In the genomic region with DNA sequence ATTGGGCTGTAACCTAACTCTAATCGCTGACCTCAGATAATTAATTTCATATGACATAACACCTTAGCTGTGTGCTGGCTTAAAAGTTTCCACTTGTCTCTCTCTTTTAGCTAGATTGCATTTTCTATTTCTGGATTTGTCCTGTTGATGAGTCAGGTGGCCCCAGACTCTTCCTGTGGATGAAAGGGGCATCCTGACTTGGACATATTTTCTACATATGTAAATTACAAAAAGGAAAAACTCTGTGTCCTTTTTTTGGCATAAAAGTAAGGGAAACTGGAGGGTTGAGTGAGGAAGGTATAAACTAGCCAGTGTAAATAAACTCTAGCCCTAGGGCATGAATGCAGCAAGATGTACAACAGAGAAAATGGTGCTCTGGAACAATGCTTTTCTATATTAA, we compare ENCODE assay signal across 32 cellular contexts. TPM values are rescaled to one million over a fixed set of nuclear protein-coding genes. Genes with fewer than 3 reads are reported as not detected.
DNase-seq lines count a peak whose midpoint lies in the region; ATAC-seq and TF ChIP-seq lines count a peak whose summit lies in the region.
"Had no signal": no experiment of that assay in that cellular context is flagged by ENCODE, and none has a peak within 500 bp of the region (broad histone marks: within the 10 kb centered on the region; RNA-seq: fewer than 3 reads in every experiment).

No MANE protein-coding gene starts in this region.

- H3K36me3 ChIP-seq in gastroesophageal sphincter (no peaks in the 10 kb centered on the region), spleen (no peaks in the 10 kb centered on the region)
- H3K36me3 ChIP-seq: BE2C, upper lobe of right lung had no signal

- WGBS in gastroesophageal sphincter (ENCODE audit: low coverage in 1 of 2), 2 donors: 42 to 53% methylated on average over 1 of the region's 1 CpG
- 63 to 87% (median 75%) methylated on average over 1 of the region's 1 CpG for WGBS in spleen, 5 donors

- H3K4me3 Mint-ChIP-seq in nephron progenitor cell: no peak overlapping the region
- H3K4me3 Mint-ChIP-seq: activated CD4-positive, alpha-beta T cell treated with anti-CD3 and anti-CD28 coated beads, Interleukin-2, amount 10 ng/mL, durations not matched to agents 7 days and 5 days; activated T-helper 1 cell treated with anti-CD3 and anti-CD28 coated beads, Interleukin-12 subunit alpha, Interleukin-12 subunit beta, Interleukin-2, Interleukin-4 antibody, amounts not matched to agents 30 ng/mL and 10 ng/mL and 1 ng/mL, durations not matched to agents 14 hours and 24 hours and 36 hours; GM23338; immature natural killer cell; nephron; stimulated activated effector memory CD8-positive, alpha-beta T cell treated with anti-CD3 and anti-CD28 coated beads, Interleukin-12 subunit alpha, Interleukin-12 subunit beta, amount 100 ng/mL, for 72 hours had no signal

- H3K9me3 ChIP-seq in gastroesophageal sphincter (no peaks in the 10 kb centered on the region), spleen (no peaks in the 10 kb centered on the region)
- H3K9me3 ChIP-seq: BE2C, upper lobe of right lung had no signal

- no peaks in the 10 kb centered on the region for H3K9me3 Mint-ChIP-seq in nephron progenitor cell
- H3K9me3 Mint-ChIP-seq: activated CD4-positive, alpha-beta T cell treated with anti-CD3 and anti-CD28 coated beads, Interleukin-2, amount 10 ng/mL, durations not matched to agents 7 days and 5 days; activated T-helper 1 cell treated with anti-CD3 and anti-CD28 coated beads, Interleukin-12 subunit alpha, Interleukin-12 subunit beta, Interleukin-2, Interleukin-4 antibody, amounts not matched to agents 30 ng/mL and 10 ng/mL and 1 ng/mL, durations not matched to agents 14 hours and 24 hours and 36 hours; GM23338; immature natural killer cell; nephron; stimulated activated effector memory CD8-positive, alpha-beta T cell treated with anti-CD3 and anti-CD28 coated beads, Interleukin-12 subunit alpha, Interleukin-12 subunit beta, amount 100 ng/mL, for 72 hours had no signal

- peak overlapping the region in 2 of 4 donors; percentile 35 to 50 for H3K27ac ChIP-seq in gastroesophageal sphincter
- H3K27ac ChIP-seq in spleen: peak overlapping the region in 1 of 8 donors; percentile 21
- H3K27ac ChIP-seq: dorsolateral prefrontal cortex, upper lobe of right lung had no signal

- intact Hi-C loops in spleen (cut with DNase I; ENCODE audit: low total_unique reads): no loop called here

- no peaks in the 10 kb centered on the region for H3K27me3 Mint-ChIP-seq in nephron progenitor cell (ENCODE audit: low read depth, poor library complexity)
- H3K27me3 Mint-ChIP-seq: activated CD4-positive, alpha-beta T cell treated with anti-CD3 and anti-CD28 coated beads, Interleukin-2, amount 10 ng/mL, durations not matched to agents 7 days and 5 days had no signal

- no peaks in the 10 kb centered on the region for H3K36me3 Mint-ChIP-seq in nephron progenitor cell (ENCODE audit: low read depth)
- H3K36me3 Mint-ChIP-seq: immature natural killer cell; stimulated activated effector memory CD8-positive, alpha-beta T cell treated with anti-CD3 and anti-CD28 coated beads, Interleukin-12 subunit alpha, Interleukin-12 subunit beta, amount 100 ng/mL, for 72 hours had no signal

- DNase-seq in EH (ENCODE audit: low read depth): peak; percentile 58
- peak; percentile 53 for DNase-seq in RPMI7951 (ENCODE audit: low read depth)
- no peak for DNase-seq in nephron progenitor cell
- no peak for DNase-seq in UCSD-AML1 (lab: John Stamatoyannopoulos, UW; ENCODE audit: unreplicated experiment)
- DNase-seq in spleen: no peak
- DNase-seq in DMS 273 treated with DMSO at 0.1 percent for 48 hours (lab: John Stamatoyannopoulos, UW): no peak
- DNase-seq: activated CD4-positive, alpha-beta T cell treated with anti-CD3 and anti-CD28 coated beads, Interleukin-2, amount 10 ng/mL, durations not matched to agents 7 days and 5 days; activated naive CD4-positive, alpha-beta T cell treated with anti-CD3 and anti-CD28 coated beads, Interleukin-2, amount 50 U/mL, for 16 hours; aorta; BE2C; central memory CD4-positive, alpha-beta T cell; DMS79; dorsolateral prefrontal cortex; hippocampal formation; immature natural killer cell; KBM-7; MV-4-11; NCI-H1694 treated with DMSO at 0.1 percent for 48 hours; NCI-H2171 treated with DMSO at 0.1 percent for 48 hours; NCI-H526; posterior cingulate gyrus; RPMI8226; small intestine; substantia nigra; upper lobe of right lung had no signal

- no peak overlapping the region for H3K4me3 ChIP-seq in gastroesophageal sphincter
- H3K4me3 ChIP-seq in spleen: no peak overlapping the region
- H3K4me3 ChIP-seq: dorsolateral prefrontal cortex, GM23338, upper lobe of right lung had no signal

- ATAC-seq in gastroesophageal sphincter (peak; percentile 53), GM19324 (IDR thresholded peaks at IDR 0.05; ENCODE audit: low FRiP score, unreplicated experiment) (no peak)
- ATAC-seq: GM23338; SK-N-SH treated with all-trans-retinoic acid at 6 μM for 48 hours; stimulated activated effector memory CD8-positive, alpha-beta T cell treated with anti-CD3 and anti-CD28 coated beads, Interleukin-12 subunit alpha, Interleukin-12 subunit beta, amount 100 ng/mL, for 72 hours; upper lobe of right lung had no signal

- TF ChIP-seq CTCF in gastroesophageal sphincter (IDR thresholded peaks at IDR 0.05) (no peak), nephron progenitor cell (IDR thresholded peaks at IDR 0.05) (no peak), spleen (IDR thresholded peaks at IDR 0.05 in 8 of 11, conservative IDR thresholded peaks at IDR 0.05 in 3 of 11) (no peak)

- no peak for TF ChIP-seq EP300 in gastroesophageal sphincter (IDR thresholded peaks at IDR 0.05)

- peaks cover 0 to 61% (median 5%) of the 10 kb centered on the region in 3 donors for H3K4me1 ChIP-seq in gastroesophageal sphincter
- peaks cover 0 to 22% (median 2%) of the 10 kb centered on the region in 6 donors for H3K4me1 ChIP-seq in spleen

- H3K4me1 Mint-ChIP-seq in nephron progenitor cell: peaks cover 24% of the 10 kb centered on the region
- H3K4me1 Mint-ChIP-seq: activated CD4-positive, alpha-beta T cell treated with anti-CD3 and anti-CD28 coated beads, Interleukin-2, amount 10 ng/mL, durations not matched to agents 7 days and 5 days; immature natural killer cell had no signal

- H3K27me3 ChIP-seq in gastroesophageal sphincter (no peaks in the 10 kb centered on the region), spleen (replicated peaks in 1 of 7) (no peaks in the 10 kb centered on the region)
- H3K27me3 ChIP-seq: BE2C, dorsolateral prefrontal cortex, upper lobe of right lung had no signal

- peak overlapping the region; percentile 4 for H3K27ac Mint-ChIP-seq in nephron progenitor cell
- H3K27ac Mint-ChIP-seq: activated CD4-positive, alpha-beta T cell treated with anti-CD3 and anti-CD28 coated beads, Interleukin-2, amount 10 ng/mL, durations not matched to agents 7 days and 5 days; activated T-helper 1 cell treated with anti-CD3 and anti-CD28 coated beads, Interleukin-12 subunit alpha, Interleukin-12 subunit beta, Interleukin-2, Interleukin-4 antibody, amounts not matched to agents 30 ng/mL and 10 ng/mL and 1 ng/mL, durations not matched to agents 14 hours and 24 hours and 36 hours; GM23338; immature natural killer cell; stimulated activated effector memory CD8-positive, alpha-beta T cell treated with anti-CD3 and anti-CD28 coated beads, Interleukin-12 subunit alpha, Interleukin-12 subunit beta, amount 100 ng/mL, for 72 hours had no signal

- TF ChIP-seq POLR2A in gastroesophageal sphincter (IDR thresholded peaks at IDR 0.05): no peak
- no peak for TF ChIP-seq POLR2A in spleen (IDR thresholded peaks at IDR 0.05)

RNA-seq across cellular contexts. Expression of a gene that starts 11.2 kb away (rescaled TPM):
- under 0.01 TPM in 1 of 2 replicates, not detected in the other for total RNA-seq in RPMI7951 (2014; rRNA removed; shearing (Covaris generic))
- total RNA-seq in gastroesophageal sphincter: 100 to 1,000 TPM; 113 to 149 (median 122) TPM
- 10 to 100 TPM; 17.6 to 47.7 (median 41.3) TPM for total RNA-seq in spleen
- 10 to 100 TPM; 11.1 to 15.2 (median 14.0) TPM for polyA plus RNA-seq in spleen
- total RNA-seq: GM23338 had no signal

Comparison
In these comparisons a context has a peak if more than half of its experiments do, and no peak if none do; other contexts are left out.
1. DNase-seq: peak in EH (single experiment) and RPMI7951 (single experiment); none in nephron progenitor cell (single experiment), UCSD-AML1 (single experiment), spleen (single experiment) and DMS 273 treated with DMSO at 0.1 percent for 48 hours (single experiment).
2. RNA of a gene that starts 11.2 kb away (total RNA-seq): 113 to 149 TPM in gastroesophageal sphincter and 17.6 to 47.7 TPM in spleen; under 0.01 TPM in RPMI7951; every median in the first group is over 10 times any median in the second.